Comparison of ENCODE assay signal across 1 cellular context in genomic region chrX:132086717-132087116, GRCh38.
TF ChIP-seq lines count a peak whose summit lies in the region.

No MANE protein-coding gene starts in this region.

TF ChIP-seq in A549, 52 proteins besides CTCF, POLR2A, EP300 and RAD21:
- no peak for TF ChIP-seq SREBF2 (IDR thresholded peaks at IDR 0.05)
- no peak for TF ChIP-seq HOXA7 (CRISPR knock-in tag; IDR thresholded peaks at IDR 0.05)
- no peak for TF ChIP-seq JUNB (IDR thresholded peaks at IDR 0.05)
- TF ChIP-seq EHMT2 (IDR thresholded peaks at IDR 0.05; ENCODE audit: low read depth), result no peak
